Comparison of ENCODE assay signal across 8 cellular contexts in the genomic region with DNA sequence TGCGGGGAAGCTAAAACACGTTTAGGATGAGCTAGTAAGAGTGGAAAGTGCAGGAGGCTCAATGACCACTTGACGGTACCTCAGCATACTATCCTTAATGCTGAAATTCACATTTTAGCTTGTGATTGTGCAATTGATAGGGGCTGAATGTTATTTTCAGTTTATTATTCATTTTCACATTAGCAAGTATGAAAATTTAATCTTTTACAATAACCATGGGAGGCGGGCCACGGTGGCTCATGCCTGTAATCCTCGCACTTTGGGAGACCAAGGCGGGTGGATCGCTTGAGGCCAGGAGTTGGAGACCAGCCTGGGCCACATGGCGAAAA. TPM values are rescaled to one million over a fixed set of nuclear protein-coding genes. Genes with fewer than 3 reads are reported as not detected.
DNase-seq lines count a peak whose midpoint lies in the region; ATAC-seq and TF ChIP-seq lines count a peak whose summit lies in the region.

No MANE protein-coding gene starts in this region.

- peak overlapping the region; percentile 100 for H2AFZ ChIP-seq in smooth muscle cell (ENCODE audit: low read depth)

- H4K20me1 ChIP-seq in smooth muscle cell (ENCODE audit: low read depth) = no peaks in the 10 kb centered on the region

- no peaks in the 10 kb centered on the region for H3K79me2 ChIP-seq in smooth muscle cell (ENCODE audit: low read depth)

- TF ChIP-seq CTCF in heart right ventricle (IDR thresholded peaks at IDR 0.05) = no peak
- no peak for TF ChIP-seq CTCF in smooth muscle cell (IDR thresholded peaks at IDR 0.05; ENCODE audit: borderline replicate concordance, insufficient read depth, poor library complexity, severe bottlenecking)

- intact Hi-C loops in heart right ventricle (cut with DNase I) = no loop called here

- WGBS in heart right ventricle, 2 donors = 50 to 53% methylated on average over 9 of the region's 9 CpGs
- 58% methylated on average over 9 of the region's 9 CpGs for WGBS in smooth muscle cell (ENCODE audit: low lambda C conversion rate)

- no peaks in the 10 kb centered on the region for H3K36me3 ChIP-seq in heart right ventricle
- H3K36me3 ChIP-seq in smooth muscle cell (ENCODE audit: low read depth) = no peaks in the 10 kb centered on the region

- no peaks in the 10 kb centered on the region for H3F3A ChIP-seq in smooth muscle cell (ENCODE audit: low read depth)

- peak overlapping the region; percentile 59 to 94 (median 78) for H3K4me3 ChIP-seq in heart right ventricle
- H3K4me3 ChIP-seq in smooth muscle cell = peak overlapping the region; percentile 88

- peaks cover 0 to 9% (median 6%) of the 10 kb centered on the region in 9 donors for H3K4me1 ChIP-seq in heart right ventricle
- no peaks in the 10 kb centered on the region for H3K4me1 ChIP-seq in smooth muscle cell (ENCODE audit: low read depth)

- H3K4me2 ChIP-seq in smooth muscle cell = peak overlapping the region; percentile 91

- H3K27ac ChIP-seq in heart right ventricle (peak overlapping the region in 2 of 10 donors; percentile 0 to 54), smooth muscle cell (ENCODE audit: low read depth) (no peak overlapping the region)

- peak; percentile 39 for ATAC-seq in GM21528 (IDR thresholded peaks at IDR 0.05; ENCODE audit: low FRiP score, unreplicated experiment)
- peak; percentile 66; the same call in 2 of the 3 replicates for ATAC-seq in SK-N-SH treated with all-trans-retinoic acid at 6 μM for 48 hours
- ATAC-seq in heart right ventricle = no peak
- ATAC-seq in HG03175 (IDR thresholded peaks at IDR 0.05; ENCODE audit: unreplicated experiment) = no peak
- ATAC-seq in HG03095 (IDR thresholded peaks at IDR 0.05; ENCODE audit: unreplicated experiment) = no peak

- peaks cover 0 to 19% (median 0%) of the 10 kb centered on the region in 7 donors for H3K27me3 ChIP-seq in heart right ventricle
- H3K27me3 ChIP-seq in smooth muscle cell (ENCODE audit: low read depth) = peaks cover 22% of the 10 kb centered on the region

- DNase-seq in heart right ventricle = no peak
- no peak for DNase-seq in smooth muscle cell (lab: John Stamatoyannopoulos, UW; ENCODE audit: unreplicated experiment)
- no peak for DNase-seq in glomerular visceral epithelial cell (ENCODE audit: extremely low spot score)
- DNase-seq in activated CD4-positive, CD25-positive, alpha-beta regulatory T cell treated with anti-CD3 and anti-CD28 coated beads, Interleukin-2, amount 50 U/mL, for 72 hours = no peak

- H3K9ac ChIP-seq in smooth muscle cell (ENCODE audit: low read depth) = no peak overlapping the region

- H3K9me3 ChIP-seq in heart right ventricle (no peaks in the 10 kb centered on the region), smooth muscle cell (replicated peaks; ENCODE audit: low read depth) (no peaks in the 10 kb centered on the region)

TF ChIP-seq in SK-N-SH treated with all-trans-retinoic acid at 6 μM for 48 hours, 23 proteins besides CTCF, POLR2A, EP300 and RAD21:
- TF ChIP-seq ISL1 (CRISPR knock-in tag; IDR thresholded peaks at IDR 0.05) (no peak), SNAI2 (CRISPR knock-in tag; IDR thresholded peaks at IDR 0.05) (no peak), RARB (CRISPR knock-in tag; IDR thresholded peaks at IDR 0.05) (no peak), ZC3H10 (CRISPR knock-in tag; IDR thresholded peaks at IDR 0.05) (no peak), ZFP3 (CRISPR knock-in tag; IDR thresholded peaks at IDR 0.05) (no peak), PPARA (CRISPR knock-in tag; IDR thresholded peaks at IDR 0.05; ENCODE audit: borderline replicate concordance) (no peak), ESRRG (CRISPR knock-in tag; IDR thresholded peaks at IDR 0.05) (no peak), ARNTL (CRISPR knock-in tag; IDR thresholded peaks at IDR 0.05; ENCODE audit: borderline replicate concordance, low read depth) (no peak), TCF4 (CRISPR knock-in tag; IDR thresholded peaks at IDR 0.05; ENCODE audit: borderline replicate concordance) (no peak), OSR1 (CRISPR knock-in tag; IDR thresholded peaks at IDR 0.05) (no peak), CSDC2 (CRISPR knock-in tag; IDR thresholded peaks at IDR 0.05) (no peak), TOX (CRISPR knock-in tag; IDR thresholded peaks at IDR 0.05; ENCODE audit: borderline replicate concordance) (no peak), ZNF70 (CRISPR knock-in tag; IDR thresholded peaks at IDR 0.05) (no peak), ZNF8 (CRISPR knock-in tag; IDR thresholded peaks at IDR 0.05) (no peak), ZNF565 (CRISPR knock-in tag; conservative IDR thresholded peaks at IDR 0.05; ENCODE audit: low read depth) (no peak), ZFP30 (CRISPR knock-in tag; IDR thresholded peaks at IDR 0.05) (no peak)
- TF ChIP-seq, protein P1, sequence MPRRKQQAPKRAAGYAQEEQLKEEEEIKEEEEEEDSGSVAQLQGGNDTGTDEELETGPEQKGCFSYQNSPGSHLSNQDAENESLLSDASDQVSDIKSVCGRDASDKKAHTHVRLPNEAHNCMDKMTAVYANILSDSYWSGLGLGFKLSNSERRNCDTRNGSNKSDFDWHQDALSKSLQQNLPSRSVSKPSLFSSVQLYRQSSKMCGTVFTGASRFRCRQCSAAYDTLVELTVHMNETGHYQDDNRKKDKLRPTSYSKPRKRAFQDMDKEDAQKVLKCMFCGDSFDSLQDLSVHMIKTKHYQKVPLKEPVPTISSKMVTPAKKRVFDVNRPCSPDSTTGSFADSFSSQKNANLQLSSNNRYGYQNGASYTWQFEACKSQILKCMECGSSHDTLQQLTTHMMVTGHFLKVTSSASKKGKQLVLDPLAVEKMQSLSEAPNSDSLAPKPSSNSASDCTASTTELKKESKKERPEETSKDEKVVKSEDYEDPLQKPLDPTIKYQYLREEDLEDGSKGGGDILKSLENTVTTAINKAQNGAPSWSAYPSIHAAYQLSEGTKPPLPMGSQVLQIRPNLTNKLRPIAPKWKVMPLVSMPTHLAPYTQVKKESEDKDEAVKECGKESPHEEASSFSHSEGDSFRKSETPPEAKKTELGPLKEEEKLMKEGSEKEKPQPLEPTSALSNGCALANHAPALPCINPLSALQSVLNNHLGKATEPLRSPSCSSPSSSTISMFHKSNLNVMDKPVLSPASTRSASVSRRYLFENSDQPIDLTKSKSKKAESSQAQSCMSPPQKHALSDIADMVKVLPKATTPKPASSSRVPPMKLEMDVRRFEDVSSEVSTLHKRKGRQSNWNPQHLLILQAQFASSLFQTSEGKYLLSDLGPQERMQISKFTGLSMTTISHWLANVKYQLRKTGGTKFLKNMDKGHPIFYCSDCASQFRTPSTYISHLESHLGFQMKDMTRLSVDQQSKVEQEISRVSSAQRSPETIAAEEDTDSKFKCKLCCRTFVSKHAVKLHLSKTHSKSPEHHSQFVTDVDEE (CRISPR knock-in tag; IDR thresholded peaks at IDR 0.05) = no peak
- TF ChIP-seq, protein P2, sequence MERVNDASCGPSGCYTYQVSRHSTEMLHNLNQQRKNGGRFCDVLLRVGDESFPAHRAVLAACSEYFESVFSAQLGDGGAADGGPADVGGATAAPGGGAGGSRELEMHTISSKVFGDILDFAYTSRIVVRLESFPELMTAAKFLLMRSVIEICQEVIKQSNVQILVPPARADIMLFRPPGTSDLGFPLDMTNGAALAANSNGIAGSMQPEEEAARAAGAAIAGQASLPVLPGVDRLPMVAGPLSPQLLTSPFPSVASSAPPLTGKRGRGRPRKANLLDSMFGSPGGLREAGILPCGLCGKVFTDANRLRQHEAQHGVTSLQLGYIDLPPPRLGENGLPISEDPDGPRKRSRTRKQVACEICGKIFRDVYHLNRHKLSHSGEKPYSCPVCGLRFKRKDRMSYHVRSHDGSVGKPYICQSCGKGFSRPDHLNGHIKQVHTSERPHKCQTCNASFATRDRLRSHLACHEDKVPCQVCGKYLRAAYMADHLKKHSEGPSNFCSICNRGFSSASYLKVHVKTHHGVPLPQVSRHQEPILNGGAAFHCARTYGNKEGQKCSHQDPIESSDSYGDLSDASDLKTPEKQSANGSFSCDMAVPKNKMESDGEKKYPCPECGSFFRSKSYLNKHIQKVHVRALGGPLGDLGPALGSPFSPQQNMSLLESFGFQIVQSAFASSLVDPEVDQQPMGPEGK (CRISPR knock-in tag; IDR thresholded peaks at IDR 0.05; ENCODE audit: borderline replicate concordance) = no peak
- TF ChIP-seq, protein P3, sequence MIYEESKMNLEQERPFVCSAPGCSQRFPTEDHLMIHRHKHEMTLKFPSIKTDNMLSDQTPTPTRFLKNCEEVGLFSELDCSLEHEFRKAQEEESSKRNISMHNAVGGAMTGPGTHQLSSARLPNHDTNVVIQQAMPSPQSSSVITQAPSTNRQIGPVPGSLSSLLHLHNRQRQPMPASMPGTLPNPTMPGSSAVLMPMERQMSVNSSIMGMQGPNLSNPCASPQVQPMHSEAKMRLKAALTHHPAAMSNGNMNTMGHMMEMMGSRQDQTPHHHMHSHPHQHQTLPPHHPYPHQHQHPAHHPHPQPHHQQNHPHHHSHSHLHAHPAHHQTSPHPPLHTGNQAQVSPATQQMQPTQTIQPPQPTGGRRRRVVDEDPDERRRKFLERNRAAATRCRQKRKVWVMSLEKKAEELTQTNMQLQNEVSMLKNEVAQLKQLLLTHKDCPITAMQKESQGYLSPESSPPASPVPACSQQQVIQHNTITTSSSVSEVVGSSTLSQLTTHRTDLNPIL (CRISPR knock-in tag; IDR thresholded peaks at IDR 0.05; ENCODE audit: low read depth) = no peak

RNA-seq across cellular contexts. Expression of a gene that starts 22.1 kb away (rescaled TPM):
- total RNA-seq in heart right ventricle (10 to 100 TPM in 1 of 10 donors, 1 to 10 TPM in 9; 1.3 to 13.4 (median 2.1) TPM), smooth muscle cell (22.5 and 28.7 TPM in 2 replicates)
- polyA plus RNA-seq in heart right ventricle (under 1 TPM; 0.38 to 0.51 TPM), smooth muscle cell (8.5 and 9.0 TPM in 2 replicates)

Comparison
In these comparisons a context has a peak if more than half of its experiments do, and no peak if none do; other contexts are left out.
1. ATAC-seq: peak in GM21528 (single experiment) and SK-N-SH treated with all-trans-retinoic acid at 6 μM for 48 hours (single experiment); none in heart right ventricle (0 of 8), HG03175 (single experiment) and HG03095 (single experiment).